Comparison of ENCODE assay signal across 1 cellular context in genomic region chr2:136796339-136796738, GRCh38.
TF ChIP-seq lines count a peak whose summit lies in the region.

No MANE protein-coding gene starts in this region.

TF ChIP-seq in H1, 55 proteins besides CTCF, POLR2A, EP300 and RAD21:
- TF ChIP-seq POU5F1 (IDR thresholded peaks at IDR 0.05; ENCODE audit: low read depth, low read length) (no peak), EGR1 (IDR thresholded peaks at IDR 0.05; ENCODE audit: borderline replicate concordance, low read depth, low read length) (no peak), CHD1 (IDR thresholded peaks at IDR 0.05; ENCODE audit: low read depth, low read length) (no peak), BRCA1 (IDR thresholded peaks at IDR 0.05; ENCODE audit: low read depth, low read length) (no peak)
